In the genomic region with DNA sequence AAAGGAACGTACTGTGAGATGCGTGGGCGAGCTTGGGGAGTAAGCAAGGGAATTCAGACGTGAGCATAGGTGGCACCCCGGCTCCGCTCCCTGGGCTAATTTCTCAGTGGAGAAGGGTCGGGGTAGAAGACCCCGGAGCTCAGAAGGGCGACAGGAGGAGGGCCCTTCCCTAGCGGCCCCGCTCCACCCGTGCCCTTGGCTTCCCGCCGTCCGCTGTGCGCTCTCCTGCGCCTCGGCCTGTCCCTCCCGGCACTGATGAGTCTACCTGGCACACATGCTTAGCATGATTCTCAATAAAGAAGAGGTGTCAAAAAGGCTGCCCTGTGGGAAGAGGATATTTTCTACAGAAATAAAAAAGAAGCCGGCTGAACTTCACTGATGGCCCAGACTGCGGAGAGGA, we compare ENCODE assay signal across 10 cellular contexts.
"Had no signal": no experiment of that assay in that cellular context is flagged by ENCODE, and none has a peak within 500 bp of the region (broad histone marks: within the 10 kb centered on the region; RNA-seq: fewer than 3 reads in every experiment).

No MANE protein-coding gene starts in this region.

- H3K4me1 ChIP-seq: HAP-1 had no signal

- DNase-seq: GM23248, GOT3, H7, H9, HCEC 1CT, HFFc6 had no signal

- H2AFZ ChIP-seq: GM23248 had no signal

- ATAC-seq: HCT116 had no signal

- H3K4me1 Mint-ChIP-seq: H9 had no signal

- H3K9ac ChIP-seq: GM23248 had no signal

- H3K4me3 ChIP-seq: GM23248, HAP-1 had no signal

- FAIRE-seq: H1, H54 had no signal

- H3K27ac Mint-ChIP-seq: HFFc6 had no signal

- H3K27ac ChIP-seq: GM23248 had no signal

- H3K36me3 ChIP-seq: HAP-1 had no signal

- H3K4me3 Mint-ChIP-seq: H9, HFFc6 had no signal
